8 cellular contexts compared by ENCODE assay signal in the genomic region with DNA sequence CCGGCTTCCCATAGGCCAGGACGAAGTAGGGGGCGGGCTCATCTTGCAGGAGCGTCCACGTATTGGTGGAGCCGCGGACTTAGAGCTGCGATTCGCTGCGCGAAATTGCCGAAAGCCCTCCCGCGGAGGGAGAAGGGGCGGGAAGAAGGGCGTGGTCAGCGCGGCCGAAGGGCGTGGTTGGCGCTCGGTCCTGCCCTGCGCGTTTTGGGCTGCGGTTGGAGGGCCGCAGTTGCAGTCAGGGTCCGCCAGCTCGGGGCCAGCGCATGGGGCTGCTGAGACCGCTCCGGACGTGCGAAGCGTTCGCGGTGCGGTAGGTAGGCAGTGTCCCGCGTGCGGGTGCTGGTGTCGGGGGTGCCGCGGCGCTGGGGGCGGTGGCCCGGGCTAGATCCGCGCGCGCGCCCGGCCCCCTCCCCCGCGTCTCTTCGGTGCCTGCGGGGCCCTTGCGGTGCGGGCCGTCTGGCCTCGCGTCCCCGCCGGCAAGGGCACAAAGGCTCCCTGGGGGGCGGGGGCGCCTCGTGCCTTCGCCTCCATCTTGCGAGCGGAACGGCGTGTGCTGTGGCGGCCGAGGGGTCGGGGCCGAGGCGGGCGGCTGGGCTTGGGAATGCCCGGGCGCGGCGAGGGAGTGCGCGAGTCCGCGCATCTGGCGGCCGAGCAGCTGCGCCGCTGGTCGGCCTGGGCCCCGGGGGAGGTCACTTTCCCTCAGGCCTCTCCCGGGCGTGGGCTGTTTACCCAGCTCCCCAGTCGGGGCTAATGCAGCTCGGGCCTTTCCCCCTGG. TPM values are rescaled to one million over a fixed set of nuclear protein-coding genes. Genes with fewer than 3 reads are reported as not detected.
A peak's percentile ranks its signal among the peaks of the same experiment; 100 is the strongest.
DNase-seq lines count a peak whose midpoint lies in the region; ATAC-seq and TF ChIP-seq lines count a peak whose summit lies in the region.

A gene with protein sequence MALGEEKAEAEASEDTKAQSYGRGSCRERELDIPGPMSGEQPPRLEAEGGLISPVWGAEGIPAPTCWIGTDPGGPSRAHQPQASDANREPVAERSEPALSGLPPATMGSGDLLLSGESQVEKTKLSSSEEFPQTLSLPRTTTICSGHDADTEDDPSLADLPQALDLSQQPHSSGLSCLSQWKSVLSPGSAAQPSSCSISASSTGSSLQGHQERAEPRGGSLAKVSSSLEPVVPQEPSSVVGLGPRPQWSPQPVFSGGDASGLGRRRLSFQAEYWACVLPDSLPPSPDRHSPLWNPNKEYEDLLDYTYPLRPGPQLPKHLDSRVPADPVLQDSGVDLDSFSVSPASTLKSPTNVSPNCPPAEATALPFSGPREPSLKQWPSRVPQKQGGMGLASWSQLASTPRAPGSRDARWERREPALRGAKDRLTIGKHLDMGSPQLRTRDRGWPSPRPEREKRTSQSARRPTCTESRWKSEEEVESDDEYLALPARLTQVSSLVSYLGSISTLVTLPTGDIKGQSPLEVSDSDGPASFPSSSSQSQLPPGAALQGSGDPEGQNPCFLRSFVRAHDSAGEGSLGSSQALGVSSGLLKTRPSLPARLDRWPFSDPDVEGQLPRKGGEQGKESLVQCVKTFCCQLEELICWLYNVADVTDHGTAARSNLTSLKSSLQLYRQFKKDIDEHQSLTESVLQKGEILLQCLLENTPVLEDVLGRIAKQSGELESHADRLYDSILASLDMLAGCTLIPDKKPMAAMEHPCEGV (plus strand): TSS at position 202 of the 775 bp plus-strand sequence. CDS start 13,029 bp downstream, outside the sequence.

- no peaks in the 10 kb centered on the region for H3K9me3 ChIP-seq in mucosa of descending colon

- peaks cover 31% of the 10 kb centered on the region for H3K4me1 ChIP-seq in mucosa of descending colon (ENCODE audit: low read depth)

- peak; percentile 93 for DNase-seq in DMS153 treated with DMSO at 0.1 percent for 48 hours (lab: John Stamatoyannopoulos, UW; ENCODE audit: unreplicated experiment)
- peak; percentile 79 for DNase-seq in OCI-M2 (lab: John Stamatoyannopoulos, UW; ENCODE audit: unreplicated experiment)
- DNase-seq in activated T-cell treated with anti-CD3 and anti-CD28 coated beads, Interleukin-2, amount 50 U/mL, for 1 hour, result peak; percentile 96
- no peak for DNase-seq in epithelial cell of proximal tubule (ENCODE audit: low read depth)
- peak; percentile 97 to 98 (median 98) for DNase-seq in mucosa of descending colon
- peak; percentile 90 to 93 for DNase-seq in stimulated activated CD8-positive, alpha-beta memory T cell treated with anti-CD3 and anti-CD28 coated beads, Interleukin-4, amount 100 ng/mL, for 1 hour (ENCODE audit: low read depth in 2 of 2, low spot score in 1 of 2)

- peaks cover 3% of the 10 kb centered on the region for H3K36me3 ChIP-seq in mucosa of descending colon (ENCODE audit: low read depth)

- peak within 1 kb of the TSS; percentile 87 for H3K4me3 ChIP-seq in epithelial cell of proximal tubule (ENCODE audit: low read depth, low read length)
- H3K4me3 ChIP-seq in mucosa of descending colon, result peak within 1 kb of the TSS; percentile 71

- TF ChIP-seq EP300 in Ishikawa (IDR thresholded peaks at IDR 0.05; ENCODE audit: borderline replicate concordance), result no peak

- ATAC-seq in GM21619 (IDR thresholded peaks at IDR 0.05; ENCODE audit: unreplicated experiment), result peak; percentile 80
- peak; percentile 97 for ATAC-seq in mucosa of descending colon

- no peak for TF ChIP-seq RAD21 in Ishikawa (IDR thresholded peaks at IDR 0.05; ENCODE audit: low read depth)

- TF ChIP-seq CTCF in epithelial cell of proximal tubule (conservative IDR thresholded peaks at IDR 0.05; ENCODE audit: low read depth, low read length) (no peak), mucosa of descending colon (IDR thresholded peaks at IDR 0.05) (no peak)

- intact Hi-C loops in mucosa of descending colon (cut with DNase I, micrococcal nuclease), result no loop called here

TF ChIP-seq in Ishikawa, 13 proteins besides CTCF, POLR2A, EP300 and RAD21:
- TF ChIP-seq MAX (IDR thresholded peaks at IDR 0.05) (peak; percentile 55), NFIC (IDR thresholded peaks at IDR 0.05) (no peak), EGR1 (IDR thresholded peaks at IDR 0.05) (no peak), TAF1 (IDR thresholded peaks at IDR 0.05; ENCODE audit: low read depth) (peak; percentile 59; the same call in 1 of the 2 replicates), CEBPB (IDR thresholded peaks at IDR 0.05) (no peak)
TF ChIP-seq in Ishikawa: peak in this region for 2.

RNA-seq across cellular contexts. Expression of the gene that starts here (rescaled TPM):
- 4.3 and 5.1 TPM in 2 replicates for total RNA-seq in epithelial cell of proximal tubule
- total RNA-seq in mucosa of descending colon, result 10 to 100 TPM in 2 of 3 donors, 1 to 10 TPM in 1; 8.9 to 30.9 (median 13.2) TPM
